In genomic region chr4:72701987-72702819, GRCh38 we compare ENCODE assay signal across 8 cellular contexts.
DNase-seq lines count a peak whose midpoint lies in the region; ATAC-seq lines count a peak whose summit lies in the region.

No MANE protein-coding gene starts in this region.

- no peaks in the 10 kb centered on the region for H3K4me1 ChIP-seq in adipocyte (ENCODE audit: control insufficient read depth, insufficient read depth, low read length)
- no peaks in the 10 kb centered on the region for H3K4me1 ChIP-seq in skeletal muscle satellite cell (ENCODE audit: control insufficient read depth, insufficient read depth, low read length)

- peak; percentile 47 for DNase-seq in D341Med (ENCODE audit: low spot score)
- DNase-seq in NCI-H69 (lab: John Stamatoyannopoulos, UW): peak; percentile 11
- peak; percentile 91 for DNase-seq in adipocyte (ENCODE audit: low read depth)
- DNase-seq in hepatic stellate cell (ENCODE audit: low spot score): peak; percentile 13
- DNase-seq in C1 segment of cervical spinal cord (lab: John Stamatoyannopoulos, UW): no peak

- H3K36me3 ChIP-seq in adipocyte (ENCODE audit: control insufficient read depth, insufficient read depth, low read length, severe bottlenecking): no peaks in the 10 kb centered on the region
- no peaks in the 10 kb centered on the region for H3K36me3 ChIP-seq in skeletal muscle satellite cell (ENCODE audit: insufficient read depth, low read length)

- H3K9me3 ChIP-seq in adipocyte (ENCODE audit: control insufficient read depth, low read length): no peaks in the 10 kb centered on the region
- no peaks in the 10 kb centered on the region for H3K9me3 ChIP-seq in skeletal muscle satellite cell (replicated peaks; ENCODE audit: low read length)

- H3K9ac ChIP-seq in adipocyte (ENCODE audit: low read length) (peak overlapping the region; percentile 78), skeletal muscle satellite cell (ENCODE audit: low read depth, low read length) (peak overlapping the region; percentile 59)

- peak overlapping the region; percentile 69 for H3K4me2 ChIP-seq in skeletal muscle satellite cell (ENCODE audit: low read length)

- H3K4me3 ChIP-seq in adipocyte (ENCODE audit: low read length) (peak overlapping the region; percentile 87), skeletal muscle satellite cell (ENCODE audit: low read length) (peak overlapping the region; percentile 64)

- ATAC-seq in GM18909 (IDR thresholded peaks at IDR 0.05; ENCODE audit: poor library complexity, unreplicated experiment): peak; percentile 86
- peak; percentile 81 for ATAC-seq in HG03342 (IDR thresholded peaks at IDR 0.05; ENCODE audit: unreplicated experiment)

- H3K27me3 ChIP-seq in adipocyte (replicated peaks; ENCODE audit: control insufficient read depth, insufficient read depth, low read length) (no peaks in the 10 kb centered on the region), skeletal muscle satellite cell (ENCODE audit: control insufficient read depth, insufficient read depth, low read length) (peaks cover 6% of the 10 kb centered on the region)

Comparison
In these comparisons a context has a peak if more than half of its experiments do, and no peak if none do; other contexts are left out.
1. DNase-seq: peak in D341Med (single experiment), NCI-H69 (single experiment), adipocyte (single experiment) and hepatic stellate cell (single experiment); none in C1 segment of cervical spinal cord (0 of 14).